8 cellular contexts compared by ENCODE assay signal in the genomic region with DNA sequence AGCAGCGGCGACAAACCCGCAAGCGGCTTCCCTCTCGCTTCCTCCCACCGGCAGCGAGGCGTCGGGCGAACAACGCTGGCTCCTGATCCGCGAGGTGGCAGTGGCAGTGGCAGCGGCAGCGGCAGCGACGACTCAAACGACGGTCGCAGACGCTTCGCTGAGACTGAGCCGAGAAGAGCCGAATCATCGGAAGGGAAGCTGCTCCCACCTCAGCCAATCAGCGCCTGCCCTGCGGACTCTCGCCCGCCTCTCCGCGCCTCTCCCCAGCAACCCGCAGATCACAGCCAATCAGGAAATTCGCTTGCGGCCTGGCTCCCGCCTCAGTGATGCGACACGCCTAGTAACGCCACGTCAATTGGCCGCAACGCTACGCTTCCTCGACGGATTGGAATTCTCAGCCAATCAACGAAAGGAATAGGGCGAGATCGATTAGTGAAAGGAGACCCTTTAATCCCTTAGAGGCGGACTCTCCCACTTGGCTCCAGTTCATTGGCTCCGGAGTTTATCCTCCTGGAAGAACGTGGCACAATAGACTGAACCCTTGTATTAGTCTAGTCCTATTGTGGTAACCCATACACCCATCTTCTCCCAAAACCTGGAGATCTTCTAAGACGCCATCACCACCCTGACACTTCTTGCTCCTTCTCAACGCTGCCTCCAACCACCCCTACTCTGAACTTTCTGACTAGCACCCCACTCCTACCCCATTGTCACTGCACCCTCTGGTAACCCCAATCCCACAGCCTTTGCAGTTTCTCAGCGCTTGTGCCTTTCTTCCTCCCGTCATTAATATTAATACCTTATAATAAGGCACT. TPM values are rescaled to one million over a fixed set of nuclear protein-coding genes. Genes with fewer than 3 reads are reported as not detected.
DNase-seq lines count a peak whose midpoint lies in the region; ATAC-seq and TF ChIP-seq lines count a peak whose summit lies in the region.

A gene (minus strand): TSS at position 165 of the 815 bp plus-strand sequence. CDS start 272 bp downstream, outside the sequence.

- peak; percentile 96 for TF ChIP-seq POLR2A in GM10847 (IDR thresholded peaks at IDR 0.05; ENCODE audit: extremely low read depth, insufficient read length)

- H3K36me3 ChIP-seq in SU-DHL-6 (ENCODE audit: low read length) = peaks cover 7% of the 10 kb centered on the region; the same call in 1 of the 2 replicates
- H3K36me3 ChIP-seq in osteoblast (ENCODE audit: insufficient read depth, low read length) = peaks cover 32% of the 10 kb centered on the region
- H3K36me3 ChIP-seq in thymus (ENCODE audit: control insufficient read depth, insufficient read depth) = peaks cover 38% of the 10 kb centered on the region

- peak within 1 kb of the TSS; percentile 36 for H2AFZ ChIP-seq in SU-DHL-6 (ENCODE audit: low read depth, low read length, severe bottlenecking)
- peak within 1 kb of the TSS; percentile 83 for H2AFZ ChIP-seq in osteoblast (ENCODE audit: low read length)

- no peaks in the 10 kb centered on the region for H3K27me3 Mint-ChIP-seq in activated naive CD8-positive, alpha-beta T cell treated with anti-CD3 and anti-CD28 coated beads, Interleukin-2, amount 10 ng/mL, durations not matched to agents 7 days and 5 days
- peaks cover 15% of the 10 kb centered on the region for H3K27me3 Mint-ChIP-seq in glutamatergic neuron (ENCODE audit: unreplicated experiment)

- H3K4me2 ChIP-seq in SU-DHL-6 (ENCODE audit: low read depth, low read length, poor library complexity, severe bottlenecking) = peak within 1 kb of the TSS; percentile 93
- H3K4me2 ChIP-seq in osteoblast (ENCODE audit: insufficient read depth, low read length) = peak within 1 kb of the TSS; percentile 79

- no peak for TF ChIP-seq CTCF in SU-DHL-6 (IDR thresholded peaks at IDR 0.05; ENCODE audit: insufficient read depth, low read length, poor library complexity, severe bottlenecking)
- no peak for TF ChIP-seq CTCF in glutamatergic neuron (IDR thresholded peaks at IDR 0.05; ENCODE audit: partially characterized antibody, unreplicated experiment)
- no peak for TF ChIP-seq CTCF in osteoblast (IDR thresholded peaks at IDR 0.05; ENCODE audit: extremely low read depth, low read depth, low read length)

- WGBS in thymus = 6% methylated on average over 54 of the region's 54 CpGs

- H3K4me1 ChIP-seq in osteoblast (ENCODE audit: insufficient read depth, low read length) (peaks cover 20% of the 10 kb centered on the region), thymus (ENCODE audit: control insufficient read depth, insufficient read depth, low read length) (peaks cover 15% of the 10 kb centered on the region)

- no peaks in the 10 kb centered on the region for H3K9me2 ChIP-seq in SU-DHL-6 (replicated peaks; ENCODE audit: insufficient read depth, low read length)

- peak; percentile 87 for ATAC-seq in HG02678 (IDR thresholded peaks at IDR 0.05; ENCODE audit: unreplicated experiment)
- peak; percentile 93 for ATAC-seq in activated naive CD8-positive, alpha-beta T cell treated with anti-CD3 and anti-CD28 coated beads, Interleukin-2, amount 10 ng/mL, durations not matched to agents 7 days and 5 days (ENCODE audit: low read depth)

- H3K9me3 Mint-ChIP-seq in activated naive CD8-positive, alpha-beta T cell treated with anti-CD3 and anti-CD28 coated beads, Interleukin-2, amount 10 ng/mL, durations not matched to agents 7 days and 5 days = no peaks in the 10 kb centered on the region
- peaks cover 15% of the 10 kb centered on the region for H3K9me3 Mint-ChIP-seq in glutamatergic neuron (ENCODE audit: unreplicated experiment)

- H4K20me1 ChIP-seq in SU-DHL-6 (ENCODE audit: low read depth, low read length) (peaks cover 35% of the 10 kb centered on the region), osteoblast (ENCODE audit: insufficient read depth, low read length) (peaks cover 42% of the 10 kb centered on the region)

- peak within 1 kb of the TSS; percentile 93 for H3K4me3 Mint-ChIP-seq in activated naive CD8-positive, alpha-beta T cell treated with anti-CD3 and anti-CD28 coated beads, Interleukin-2, amount 10 ng/mL, durations not matched to agents 7 days and 5 days
- peak within 1 kb of the TSS; percentile 98 for H3K4me3 Mint-ChIP-seq in glutamatergic neuron (ENCODE audit: unreplicated experiment)

- H3K27ac Mint-ChIP-seq in activated naive CD8-positive, alpha-beta T cell treated with anti-CD3 and anti-CD28 coated beads, Interleukin-2, amount 10 ng/mL, durations not matched to agents 7 days and 5 days = peak within 1 kb of the TSS; percentile 93
- H3K27ac Mint-ChIP-seq in glutamatergic neuron (ENCODE audit: unreplicated experiment) = peak within 1 kb of the TSS; percentile 95

- H3K27ac ChIP-seq in SU-DHL-6 (ENCODE audit: low read depth, low read length) (peak within 1 kb of the TSS; percentile 93), osteoblast (ENCODE audit: low read depth, low read length) (peak within 1 kb of the TSS; percentile 96), thymus (ENCODE audit: low read depth) (peak within 1 kb of the TSS; percentile 96)

- H3K27me3 ChIP-seq in SU-DHL-6 (ENCODE audit: low read length) (no peaks in the 10 kb centered on the region), osteoblast (ENCODE audit: insufficient read depth, low read length) (no peaks in the 10 kb centered on the region), thymus (ENCODE audit: control insufficient read depth, insufficient read depth) (no peaks in the 10 kb centered on the region)

- no peaks in the 10 kb centered on the region for H3K9me3 ChIP-seq in SU-DHL-6 (ENCODE audit: insufficient read depth, low read length)
- H3K9me3 ChIP-seq in osteoblast (ENCODE audit: low read depth, low read length) = no peaks in the 10 kb centered on the region
- no peaks in the 10 kb centered on the region for H3K9me3 ChIP-seq in thymus (ENCODE audit: control insufficient read depth)

- H3K79me2 ChIP-seq in SU-DHL-6 (ENCODE audit: insufficient read depth, low read length) (peaks cover 46% of the 10 kb centered on the region), osteoblast (ENCODE audit: insufficient read depth, low read length) (peaks cover 55% of the 10 kb centered on the region)

- POLR2A ChIA-PET in activated naive CD8-positive, alpha-beta T cell treated with anti-CD3 and anti-CD28 coated beads, Interleukin-2, amount 10 ng/mL, durations not matched to agents 7 days and 5 days (lab: Charles Lee) = interaction anchor here (0.6 to 3.4 kb wide), 13 partner anchors 8 to 173 kb away, joined by 3 to 41 read pairs (median 6); a partner anchor contains a TSS

- peaks cover 37% of the 10 kb centered on the region for H3K4me1 Mint-ChIP-seq in activated naive CD8-positive, alpha-beta T cell treated with anti-CD3 and anti-CD28 coated beads, Interleukin-2, amount 10 ng/mL, durations not matched to agents 7 days and 5 days
- peaks cover 28% of the 10 kb centered on the region for H3K4me1 Mint-ChIP-seq in glutamatergic neuron (ENCODE audit: low read depth, unreplicated experiment)

- peak within 1 kb of the TSS; percentile 92 for H3K9ac ChIP-seq in SU-DHL-6 (ENCODE audit: low read length)

- H3K4me3 ChIP-seq in SU-DHL-6 (ENCODE audit: insufficient read depth, low read length, poor library complexity, severe bottlenecking) = peak within 1 kb of the TSS; percentile 96
- peak within 1 kb of the TSS; percentile 94 for H3K4me3 ChIP-seq in osteoblast (ENCODE audit: insufficient read depth, low read length)
- peak within 1 kb of the TSS; percentile 77 for H3K4me3 ChIP-seq in thymus (ENCODE audit: low read length)

- H3K36me3 Mint-ChIP-seq in activated naive CD8-positive, alpha-beta T cell treated with anti-CD3 and anti-CD28 coated beads, Interleukin-2, amount 10 ng/mL, durations not matched to agents 7 days and 5 days = peaks cover 38% of the 10 kb centered on the region
- H3K36me3 Mint-ChIP-seq in glutamatergic neuron (ENCODE audit: unreplicated experiment) = peaks cover 3% of the 10 kb centered on the region

- H3F3A ChIP-seq in SU-DHL-6 (ENCODE audit: insufficient read depth) = peaks cover 20% of the 10 kb centered on the region

- DNase-seq in NCI-H128 (lab: John Stamatoyannopoulos, UW; ENCODE audit: unreplicated experiment) (peak; percentile 98), glutamatergic neuron (peak; percentile 98), osteoblast (ENCODE audit: insufficient read length, low spot score, missing footprints) (peak; percentile 99)
- DNase-seq in activated naive CD8-positive, alpha-beta T cell treated with anti-CD3 and anti-CD28 coated beads, Interleukin-2, amount 10 ng/mL, durations not matched to agents 7 days and 5 days = peak; percentile 92

RNA-seq across cellular contexts. Expression of the gene that starts here (rescaled TPM):
- total RNA-seq in activated naive CD8-positive, alpha-beta T cell treated with anti-CD3 and anti-CD28 coated beads, Interleukin-2, amount 10 ng/mL, durations not matched to agents 7 days and 5 days = 100 to 1,000 TPM; 183 to 189 TPM
- total RNA-seq in glutamatergic neuron (ENCODE audit: unreplicated experiment) = 297 TPM
- 241 and 267 TPM in 2 replicates for total RNA-seq in osteoblast
- polyA plus RNA-seq in thymus = 71.1 TPM

Comparison
In these comparisons a context has a peak if more than half of its experiments do, and no peak if none do; other contexts are left out.
1. Peak in every context shown above with its lines: DNase-seq, ATAC-seq, H3K4me3 ChIP-seq and H3K27ac ChIP-seq.